ENCODE assay signal across 22 cellular contexts in genomic region chr17:49219987-49220386, GRCh38. TPM values are rescaled to one million over a fixed set of nuclear protein-coding genes. Genes with fewer than 3 reads are reported as not detected.
DNase-seq lines count a peak whose midpoint lies in the region; ATAC-seq and TF ChIP-seq lines count a peak whose summit lies in the region.
"Had no signal": no experiment of that assay in that cellular context is flagged by ENCODE, and none has a peak within 500 bp of the region (broad histone marks: within the 10 kb centered on the region; RNA-seq: fewer than 3 reads in every experiment).

No MANE protein-coding gene starts in this region.

- H3K9me3 Mint-ChIP-seq in activated CD8-positive, alpha-beta memory T cell treated with anti-CD3 and anti-CD28 coated beads, Interleukin-2, amount 10 ng/mL, durations not matched to agents 7 days and 5 days (ENCODE audit: low read depth), result no peaks in the 10 kb centered on the region
- no peaks in the 10 kb centered on the region for H3K9me3 Mint-ChIP-seq in activated CD8-positive, alpha-beta T cell treated with anti-CD3 and anti-CD28 coated beads, Interleukin-2, amount 10 ng/mL, durations not matched to agents 7 days and 5 days (ENCODE audit: insufficient read depth)
- H3K9me3 Mint-ChIP-seq in naive thymus-derived CD4-positive, alpha-beta T cell, result no peaks in the 10 kb centered on the region
- H3K9me3 Mint-ChIP-seq: T-helper 2 cell treated with Interferon-gamma antibody and Interleukin-4, amounts not matched to agents 5 μg/mL and 100 μg/mL, for 36 hours had no signal

- H3K27me3 ChIP-seq in naive thymus-derived CD4-positive, alpha-beta T cell (ENCODE audit: control insufficient read depth in 2 of 2, insufficient read depth in 2 of 2, low read length in 2 of 2), result no peaks in the 10 kb centered on the region
- peaks cover 21% of the 10 kb centered on the region for H3K27me3 ChIP-seq in thymus (ENCODE audit: control insufficient read depth, insufficient read depth)
- H3K27me3 ChIP-seq in psoas muscle (ENCODE audit: insufficient read depth in 3 of 3, low read length in 2 of 3), result peaks cover 0 to 49% (median 14%) of the 10 kb centered on the region in 3 donors

- TF ChIP-seq CTCF in GM20000 (IDR thresholded peaks at IDR 0.05; ENCODE audit: extremely low read depth, missing control alignments) (no peak), psoas muscle (IDR thresholded peaks at IDR 0.05) (no peak)

- DNase-seq in activated CD8-positive, alpha-beta memory T cell treated with anti-CD3 and anti-CD28 coated beads, Interleukin-2, amount 10 ng/mL, durations not matched to agents 7 days and 5 days, result no peak
- DNase-seq in activated CD8-positive, alpha-beta memory T cell treated with anti-CD3 and anti-CD28 coated beads for 24 hours, result no peak
- no peak for DNase-seq in activated CD8-positive, alpha-beta T cell treated with anti-CD3 and anti-CD28 coated beads, Interleukin-2, amount 10 ng/mL, durations not matched to agents 7 days and 5 days
- DNase-seq in naive thymus-derived CD4-positive, alpha-beta T cell, result no peak
- DNase-seq in GM20000 (ENCODE audit: low spot score) (no peak), psoas muscle (no peak), NCI-H2171 treated with DMSO at 0.1 percent for 48 hours (lab: John Stamatoyannopoulos, UW) (no peak)
- DNase-seq: ACHN; CD4-positive, CD25-positive, alpha-beta regulatory T cell; colonic mucosa; DMS79; Karpas-422; NCI-H1930; stimulated activated CD4-positive, alpha-beta T cell treated with anti-CD3 and anti-CD28 coated beads, Interleukin-4, amount 100 ng/mL, for 4 hours had no signal

- POLR2A ChIA-PET in activated CD8-positive, alpha-beta T cell treated with anti-CD3 and anti-CD28 coated beads, Interleukin-2, amount 10 ng/mL, durations not matched to agents 7 days and 5 days (lab: Charles Lee), result no interaction called here
- POLR2A ChIA-PET in naive thymus-derived CD4-positive, alpha-beta T cell (lab: Charles Lee), result interaction anchor here (17.4 kb wide), 1 partner anchor 23 kb away, joined by 237 read pairs; no protein-coding TSS in a partner anchor

- intact Hi-C loops in naive thymus-derived CD4-positive, alpha-beta T cell (cut with micrococcal nuclease), result loop anchor here in 1 of 2 donors (10.0 kb wide), 1 partner anchor 275 kb away; the partner anchor contains the start of gene SNF8
- intact Hi-C loops in psoas muscle (cut with DNase I), result no loop called here

- no peak for ATAC-seq in activated CD8-positive, alpha-beta memory T cell treated with anti-CD3 and anti-CD28 coated beads, Interleukin-2, amount 10 ng/mL, durations not matched to agents 7 days and 5 days
- ATAC-seq in activated CD8-positive, alpha-beta T cell treated with anti-CD3 and anti-CD28 coated beads, Interleukin-2, amount 10 ng/mL, durations not matched to agents 7 days and 5 days, result no peak
- no peak for ATAC-seq in naive thymus-derived CD4-positive, alpha-beta T cell
- no peak for ATAC-seq in psoas muscle

- H3K4me1 ChIP-seq in naive thymus-derived CD4-positive, alpha-beta T cell (ENCODE audit: control insufficient read depth in 2 of 2, insufficient read depth in 2 of 2, low read length in 2 of 2), result peaks cover 65 to 73% of the 10 kb centered on the region in 2 donors
- H3K4me1 ChIP-seq in thymus (ENCODE audit: control insufficient read depth, insufficient read depth, low read length) (peaks cover 37% of the 10 kb centered on the region), psoas muscle (peaks cover 5% of the 10 kb centered on the region)
- H3K4me1 ChIP-seq: SJSA1 had no signal

- H3K4me3 Mint-ChIP-seq in activated CD8-positive, alpha-beta memory T cell treated with anti-CD3 and anti-CD28 coated beads, Interleukin-2, amount 10 ng/mL, durations not matched to agents 7 days and 5 days, result peak overlapping the region; percentile 65
- peak overlapping the region; percentile 77 for H3K4me3 Mint-ChIP-seq in activated CD8-positive, alpha-beta T cell treated with anti-CD3 and anti-CD28 coated beads, Interleukin-2, amount 10 ng/mL, durations not matched to agents 7 days and 5 days
- H3K4me3 Mint-ChIP-seq in naive thymus-derived CD4-positive, alpha-beta T cell, result peak overlapping the region in 6 of 10 donors; percentile 17 to 94 (median 69)

- no peaks in the 10 kb centered on the region for H3K27me3 Mint-ChIP-seq in activated CD8-positive, alpha-beta memory T cell treated with anti-CD3 and anti-CD28 coated beads, Interleukin-2, amount 10 ng/mL, durations not matched to agents 7 days and 5 days
- no peaks in the 10 kb centered on the region for H3K27me3 Mint-ChIP-seq in activated CD8-positive, alpha-beta T cell treated with anti-CD3 and anti-CD28 coated beads, Interleukin-2, amount 10 ng/mL, durations not matched to agents 7 days and 5 days (ENCODE audit: low read depth)
- peaks cover 0 to 8% (median 0%) of the 10 kb centered on the region in 5 donors for H3K27me3 Mint-ChIP-seq in naive thymus-derived CD4-positive, alpha-beta T cell

- no peaks in the 10 kb centered on the region for H3K9me3 ChIP-seq in naive thymus-derived CD4-positive, alpha-beta T cell (ENCODE audit: control insufficient read depth in 2 of 3, low read length in 3 of 3)
- no peaks in the 10 kb centered on the region for H3K9me3 ChIP-seq in thymus (ENCODE audit: control insufficient read depth)
- no peaks in the 10 kb centered on the region for H3K9me3 ChIP-seq in psoas muscle
- H3K9me3 ChIP-seq: colonic mucosa, HAP-1, left lung, SJSA1 had no signal

- WGBS in thymus, result 96% methylated on average over 15 of the region's 15 CpGs
- WGBS in psoas muscle, 3 donors, result 53 to 64% (median 54%) methylated on average over 10 to 15 of the region's 15 CpGs

- peaks cover 0 to 16% (median 7%) of the 10 kb centered on the region in 3 experiments for H3K36me3 ChIP-seq in naive thymus-derived CD4-positive, alpha-beta T cell (ENCODE audit: control insufficient read depth in 2 of 3, insufficient read depth in 3 of 3, low read length in 3 of 3)
- H3K36me3 ChIP-seq in thymus (ENCODE audit: control insufficient read depth, insufficient read depth) (no peaks in the 10 kb centered on the region), psoas muscle (ENCODE audit: insufficient read depth in 1 of 2, low read depth in 1 of 2) (no peaks in the 10 kb centered on the region)
- H3K36me3 ChIP-seq: colonic mucosa, HAP-1, SJSA1, WERI-Rb-1 had no signal

- peaks cover 82% of the 10 kb centered on the region for H3K4me1 Mint-ChIP-seq in activated CD8-positive, alpha-beta memory T cell treated with anti-CD3 and anti-CD28 coated beads, Interleukin-2, amount 10 ng/mL, durations not matched to agents 7 days and 5 days
- H3K4me1 Mint-ChIP-seq in activated CD8-positive, alpha-beta T cell treated with anti-CD3 and anti-CD28 coated beads, Interleukin-2, amount 10 ng/mL, durations not matched to agents 7 days and 5 days (ENCODE audit: low read depth), result peaks cover 84% of the 10 kb centered on the region
- peaks cover 44 to 66% (median 58%) of the 10 kb centered on the region in 7 donors for H3K4me1 Mint-ChIP-seq in naive thymus-derived CD4-positive, alpha-beta T cell

- no peak overlapping the region for H3K4me3 ChIP-seq in naive thymus-derived CD4-positive, alpha-beta T cell (ENCODE audit: low read length)
- H3K4me3 ChIP-seq in thymus (ENCODE audit: low read length) (no peak overlapping the region), psoas muscle (no peak overlapping the region)
- H3K4me3 ChIP-seq: colonic mucosa, HAP-1, SJSA1 had no signal

- peak overlapping the region; percentile 98 for H3K27ac Mint-ChIP-seq in activated CD8-positive, alpha-beta memory T cell treated with anti-CD3 and anti-CD28 coated beads, Interleukin-2, amount 10 ng/mL, durations not matched to agents 7 days and 5 days
- peak overlapping the region; percentile 98 for H3K27ac Mint-ChIP-seq in activated CD8-positive, alpha-beta T cell treated with anti-CD3 and anti-CD28 coated beads, Interleukin-2, amount 10 ng/mL, durations not matched to agents 7 days and 5 days
- H3K27ac Mint-ChIP-seq in naive thymus-derived CD4-positive, alpha-beta T cell, result peak overlapping the region in 3 of 9 donors; percentile 51 to 99 (median 81)
- H3K27ac Mint-ChIP-seq: CD4-positive, CD25-positive, alpha-beta regulatory T cell had no signal

- H3K27ac ChIP-seq in naive thymus-derived CD4-positive, alpha-beta T cell (ENCODE audit: low read depth, low read length), result no peak overlapping the region
- H3K27ac ChIP-seq in thymus (ENCODE audit: low read depth) (peak overlapping the region; percentile 25), psoas muscle (no peak overlapping the region)
- H3K27ac ChIP-seq: SJSA1, WERI-Rb-1 had no signal

- CTCF ChIA-PET in activated CD8-positive, alpha-beta memory T cell treated with anti-CD3 and anti-CD28 coated beads, Interleukin-2, amount 10 ng/mL, durations not matched to agents 7 days and 5 days (lab: Charles Lee), result interaction anchor here (2.2 to 5.8 kb wide), 3 partner anchors 8 to 27 kb away, joined by 8 to 46 read pairs (median 26); partner anchors contain the start of genes ABI3 and GNGT2
- CTCF ChIA-PET in activated CD8-positive, alpha-beta T cell treated with anti-CD3 and anti-CD28 coated beads, Interleukin-2, amount 10 ng/mL, durations not matched to agents 7 days and 5 days (lab: Charles Lee), result interaction anchor here (2.5 kb wide), 1 partner anchor 7 kb away, joined by 14 read pairs; no protein-coding TSS in a partner anchor
- CTCF ChIA-PET in naive thymus-derived CD4-positive, alpha-beta T cell (lab: Charles Lee), result no interaction called here

- H3K36me3 Mint-ChIP-seq in activated CD8-positive, alpha-beta memory T cell treated with anti-CD3 and anti-CD28 coated beads, Interleukin-2, amount 10 ng/mL, durations not matched to agents 7 days and 5 days, result peaks cover 55% of the 10 kb centered on the region
- H3K36me3 Mint-ChIP-seq in activated CD8-positive, alpha-beta T cell treated with anti-CD3 and anti-CD28 coated beads, Interleukin-2, amount 10 ng/mL, durations not matched to agents 7 days and 5 days (ENCODE audit: low read depth), result peaks cover 78% of the 10 kb centered on the region
- peaks cover 0 to 57% (median 8%) of the 10 kb centered on the region in 5 donors for H3K36me3 Mint-ChIP-seq in naive thymus-derived CD4-positive, alpha-beta T cell

RNA-seq across cellular contexts. Expression of gene ABI3, which starts 9.5 kb away (rescaled TPM):
- 100 to 1,000 TPM; 116 to 121 TPM for total RNA-seq in activated CD8-positive, alpha-beta memory T cell treated with anti-CD3 and anti-CD28 coated beads, Interleukin-2, amount 10 ng/mL, durations not matched to agents 7 days and 5 days
- 100 to 1,000 TPM; 110 to 117 TPM for total RNA-seq in activated CD8-positive, alpha-beta T cell treated with anti-CD3 and anti-CD28 coated beads, Interleukin-2, amount 10 ng/mL, durations not matched to agents 7 days and 5 days
- total RNA-seq in naive thymus-derived CD4-positive, alpha-beta T cell, result 10 to 100 TPM in 3 of 5 experiments, 1 to 10 TPM in 2; 8.2 to 57.8 (median 11.0) TPM
- 10 to 100 TPM; 15.0 to 21.8 TPM for polyA plus RNA-seq in naive thymus-derived CD4-positive, alpha-beta T cell
- polyA plus RNA-seq in thymus (12.6 TPM), psoas muscle (1 to 10 TPM; 1.1 to 2.9 (median 2.1) TPM)
- 1 to 10 TPM; 1.9 to 3.8 (median 2.5) TPM for total RNA-seq in psoas muscle
- total RNA-seq: renal cortical epithelial cell, SJSA1 had no signal

RNA-seq across cellular contexts. Expression of gene GNGT2, which starts 9.6 kb away (rescaled TPM):
- 10 to 100 TPM; 39.8 to 45.3 TPM for total RNA-seq in activated CD8-positive, alpha-beta memory T cell treated with anti-CD3 and anti-CD28 coated beads, Interleukin-2, amount 10 ng/mL, durations not matched to agents 7 days and 5 days
- 10 to 100 TPM; 40.0 to 45.4 TPM for total RNA-seq in activated CD8-positive, alpha-beta T cell treated with anti-CD3 and anti-CD28 coated beads, Interleukin-2, amount 10 ng/mL, durations not matched to agents 7 days and 5 days
- total RNA-seq in naive thymus-derived CD4-positive, alpha-beta T cell, result 10 to 100 TPM in 2 of 5 experiments, 1 to 10 TPM in 3; 2.8 to 16.9 (median 5.1) TPM
- 10 to 100 TPM in 1 of 2 donors, 1 to 10 TPM in 1; 8.3 to 11.7 TPM for polyA plus RNA-seq in naive thymus-derived CD4-positive, alpha-beta T cell
- polyA plus RNA-seq in thymus (10.8 TPM), psoas muscle (1 to 10 TPM in 1 of 3 donors, under 1 TPM in 2; 0.32 to 1.3 (median 0.58) TPM)
- total RNA-seq in psoas muscle, result 1 to 10 TPM in 1 of 4 donors, under 1 TPM in 3; 0.39 to 2.0 (median 0.49) TPM
- total RNA-seq: renal cortical epithelial cell, SJSA1 had no signal

RNA-seq across cellular contexts. Expression of gene PHOSPHO1, which starts 10.6 kb away (rescaled TPM):
- not detected for total RNA-seq in activated CD8-positive, alpha-beta memory T cell treated with anti-CD3 and anti-CD28 coated beads, Interleukin-2, amount 10 ng/mL, durations not matched to agents 7 days and 5 days
- not detected for total RNA-seq in activated CD8-positive, alpha-beta T cell treated with anti-CD3 and anti-CD28 coated beads, Interleukin-2, amount 10 ng/mL, durations not matched to agents 7 days and 5 days
- total RNA-seq in naive thymus-derived CD4-positive, alpha-beta T cell, result under 1 TPM in 1 of 5 experiments, not detected in 4; 0.17 TPM
- under 1 TPM; 0.46 to 0.99 TPM for polyA plus RNA-seq in naive thymus-derived CD4-positive, alpha-beta T cell
- 0.50 TPM for polyA plus RNA-seq in thymus
- total RNA-seq in psoas muscle, result 1 to 10 TPM in 3 of 4 donors, under 1 TPM in 1; 0.30 to 4.2 (median 1.7) TPM
- under 1 TPM; 0.59 to 0.70 (median 0.68) TPM for polyA plus RNA-seq in psoas muscle
- total RNA-seq: activated CD8-positive, alpha-beta memory T cell treated with anti-CD3 and anti-CD28 coated beads for 36 hours; CD4-positive, CD25-positive, alpha-beta regulatory T cell; colonic mucosa had no signal
